ENCODE assay signal across 8 cellular contexts in the genomic region with DNA sequence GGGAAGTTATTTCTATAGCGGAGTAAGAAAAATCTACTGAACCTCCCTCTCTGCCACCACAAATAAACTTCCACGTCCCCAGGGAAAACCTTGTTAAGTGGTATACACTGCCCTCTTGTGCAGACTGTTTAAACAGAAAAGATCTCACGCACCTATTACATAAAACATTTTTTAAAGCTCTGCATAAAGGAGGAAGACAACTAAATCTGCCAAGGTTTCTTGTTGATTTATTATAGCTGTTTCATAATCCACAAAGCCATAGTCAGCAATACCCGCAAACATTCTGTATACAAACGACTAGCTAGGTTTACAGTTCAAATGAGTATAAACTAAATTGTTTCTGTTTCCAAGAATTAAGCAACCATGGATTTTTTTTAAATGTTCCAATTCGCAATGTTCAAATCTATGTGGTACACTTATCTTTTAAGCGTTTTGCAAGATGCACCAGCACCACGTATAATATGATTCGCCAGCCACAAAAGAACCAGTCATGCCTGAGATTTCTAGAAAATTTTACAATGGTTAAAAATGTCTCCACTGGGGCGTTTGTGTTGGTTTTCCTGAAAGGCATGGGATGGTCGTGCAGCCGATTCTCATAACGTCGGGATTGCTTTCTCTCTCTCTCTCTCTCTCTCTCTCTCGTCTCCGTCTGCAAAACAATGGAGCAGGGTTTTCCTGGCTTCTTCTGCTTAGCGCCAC.
DNase-seq lines count a peak whose midpoint lies in the region; ATAC-seq and TF ChIP-seq lines count a peak whose summit lies in the region.

No MANE protein-coding gene starts in this region.

- CTCF ChIA-PET in CD8-positive, alpha-beta T cell (lab: Charles Lee) = no interaction called here

- DNase-seq in EH (ENCODE audit: low read depth) (peak; percentile 74), NCI-H69 (lab: John Stamatoyannopoulos, UW) (peak; percentile 59), endodermal cell (no peak), osteocyte (ENCODE audit: extremely low spot score, unreplicated experiment) (no peak)
- no peak for DNase-seq in effector CD4-positive, alpha-beta T cell
- no peak for DNase-seq in CD8-positive, alpha-beta T cell
- no peak for DNase-seq in stimulated activated CD4-positive, alpha-beta T cell treated with anti-CD3 and anti-CD28 coated beads, Interleukin-2, amount 100 ng/mL, for 48 hours

- H3K4me3 Mint-ChIP-seq in endodermal cell (no peak overlapping the region), osteocyte (ENCODE audit: unreplicated experiment) (peak overlapping the region; percentile 49)
- H3K4me3 Mint-ChIP-seq in CD8-positive, alpha-beta T cell = no peak overlapping the region

- peaks cover 5% of the 10 kb centered on the region for H3K9me3 Mint-ChIP-seq in endodermal cell
- H3K9me3 Mint-ChIP-seq in osteocyte (ENCODE audit: unreplicated experiment) = no peaks in the 10 kb centered on the region
- H3K9me3 Mint-ChIP-seq in CD8-positive, alpha-beta T cell = no peaks in the 10 kb centered on the region

- no peak overlapping the region for H3K9ac ChIP-seq in endodermal cell (ENCODE audit: extremely low read depth, low read length, poor library complexity, severe bottlenecking)

- POLR2A ChIA-PET in CD8-positive, alpha-beta T cell (lab: Charles Lee) = no interaction called here

- no peaks in the 10 kb centered on the region for H3K9me3 ChIP-seq in endodermal cell (ENCODE audit: control insufficient read depth, low read length)
- no peaks in the 10 kb centered on the region for H3K9me3 ChIP-seq in CD8-positive, alpha-beta T cell (ENCODE audit: low read length)

- 80 to 93% methylated on average over 4 to 15 of the region's 17 CpGs for WGBS in endodermal cell (ENCODE audit: insufficient coverage in 1 of 2, insufficient read length in 1 of 2), 2 experiments

- H3K36me3 Mint-ChIP-seq in endodermal cell (ENCODE audit: low read depth) (no peaks in the 10 kb centered on the region), osteocyte (ENCODE audit: unreplicated experiment) (no peaks in the 10 kb centered on the region)
- H3K36me3 Mint-ChIP-seq in CD8-positive, alpha-beta T cell = no peaks in the 10 kb centered on the region

- H3K27me3 ChIP-seq in endodermal cell (ENCODE audit: control insufficient read depth, insufficient read depth, low read length, poor library complexity, severe bottlenecking) = no peaks in the 10 kb centered on the region
- H3K27me3 ChIP-seq in CD8-positive, alpha-beta T cell (ENCODE audit: insufficient read depth, low read length) = no peaks in the 10 kb centered on the region

- intact Hi-C loops in CD8-positive, alpha-beta T cell (cut with DNase I, micrococcal nuclease) = no loop called here

- H3K27me3 Mint-ChIP-seq in endodermal cell (ENCODE audit: insufficient read depth) (peaks cover 5% of the 10 kb centered on the region), osteocyte (ENCODE audit: unreplicated experiment) (no peaks in the 10 kb centered on the region)
- H3K27me3 Mint-ChIP-seq in CD8-positive, alpha-beta T cell (ENCODE audit: low read depth) = peaks cover 5% of the 10 kb centered on the region

- peak; percentile 58 for TF ChIP-seq CTCF in endodermal cell (conservative IDR thresholded peaks at IDR 0.05)
- TF ChIP-seq CTCF in osteocyte (IDR thresholded peaks at IDR 0.05) = peak; percentile 80
- TF ChIP-seq CTCF in CD8-positive, alpha-beta T cell (IDR thresholded peaks at IDR 0.05) = no peak

- H3K4me3 ChIP-seq in endodermal cell (ENCODE audit: low read length) = no peak overlapping the region
- H3K4me3 ChIP-seq in CD8-positive, alpha-beta T cell (ENCODE audit: low read depth, low read length) = no peak overlapping the region

- no peak for ATAC-seq in CD8-positive, alpha-beta T cell
- no peak for ATAC-seq in HG03108 (IDR thresholded peaks at IDR 0.05; ENCODE audit: unreplicated experiment)

- peaks cover 19% of the 10 kb centered on the region for H3K4me1 Mint-ChIP-seq in endodermal cell
- peaks cover 28% of the 10 kb centered on the region for H3K4me1 Mint-ChIP-seq in osteocyte (ENCODE audit: unreplicated experiment)
- no peaks in the 10 kb centered on the region for H3K4me1 Mint-ChIP-seq in CD8-positive, alpha-beta T cell (ENCODE audit: low read depth)

- H3K27ac Mint-ChIP-seq in endodermal cell (no peak overlapping the region), osteocyte (ENCODE audit: unreplicated experiment) (no peak overlapping the region)
- H3K27ac Mint-ChIP-seq in CD8-positive, alpha-beta T cell = no peak overlapping the region

- no peaks in the 10 kb centered on the region for H3K4me1 ChIP-seq in endodermal cell (ENCODE audit: control insufficient read depth, insufficient read depth, low read length)
- no peaks in the 10 kb centered on the region for H3K4me1 ChIP-seq in CD8-positive, alpha-beta T cell (ENCODE audit: insufficient read depth, low read length)

- H3K27ac ChIP-seq in endodermal cell (ENCODE audit: low read depth, low read length) = no peak overlapping the region
- H3K27ac ChIP-seq in CD8-positive, alpha-beta T cell (ENCODE audit: low read depth, low read length) = no peak overlapping the region

- H3K36me3 ChIP-seq in endodermal cell (ENCODE audit: control insufficient read depth, insufficient read depth, low read length) = no peaks in the 10 kb centered on the region
- H3K36me3 ChIP-seq in CD8-positive, alpha-beta T cell (ENCODE audit: insufficient read depth, low read length) = no peaks in the 10 kb centered on the region

Comparison
In these comparisons a context has a peak if more than half of its experiments do, and no peak if none do; other contexts are left out.
1. DNase-seq: peak in EH (single experiment) and NCI-H69 (single experiment); none in endodermal cell (single experiment), osteocyte (single experiment), effector CD4-positive, alpha-beta T cell (single experiment), CD8-positive, alpha-beta T cell (0 of 7) and stimulated activated CD4-positive, alpha-beta T cell treated with anti-CD3 and anti-CD28 coated beads, Interleukin-2, amount 100 ng/mL, for 48 hours (0 of 2).